Comparison of ENCODE assay signal across 16 cellular contexts in the genomic region with DNA sequence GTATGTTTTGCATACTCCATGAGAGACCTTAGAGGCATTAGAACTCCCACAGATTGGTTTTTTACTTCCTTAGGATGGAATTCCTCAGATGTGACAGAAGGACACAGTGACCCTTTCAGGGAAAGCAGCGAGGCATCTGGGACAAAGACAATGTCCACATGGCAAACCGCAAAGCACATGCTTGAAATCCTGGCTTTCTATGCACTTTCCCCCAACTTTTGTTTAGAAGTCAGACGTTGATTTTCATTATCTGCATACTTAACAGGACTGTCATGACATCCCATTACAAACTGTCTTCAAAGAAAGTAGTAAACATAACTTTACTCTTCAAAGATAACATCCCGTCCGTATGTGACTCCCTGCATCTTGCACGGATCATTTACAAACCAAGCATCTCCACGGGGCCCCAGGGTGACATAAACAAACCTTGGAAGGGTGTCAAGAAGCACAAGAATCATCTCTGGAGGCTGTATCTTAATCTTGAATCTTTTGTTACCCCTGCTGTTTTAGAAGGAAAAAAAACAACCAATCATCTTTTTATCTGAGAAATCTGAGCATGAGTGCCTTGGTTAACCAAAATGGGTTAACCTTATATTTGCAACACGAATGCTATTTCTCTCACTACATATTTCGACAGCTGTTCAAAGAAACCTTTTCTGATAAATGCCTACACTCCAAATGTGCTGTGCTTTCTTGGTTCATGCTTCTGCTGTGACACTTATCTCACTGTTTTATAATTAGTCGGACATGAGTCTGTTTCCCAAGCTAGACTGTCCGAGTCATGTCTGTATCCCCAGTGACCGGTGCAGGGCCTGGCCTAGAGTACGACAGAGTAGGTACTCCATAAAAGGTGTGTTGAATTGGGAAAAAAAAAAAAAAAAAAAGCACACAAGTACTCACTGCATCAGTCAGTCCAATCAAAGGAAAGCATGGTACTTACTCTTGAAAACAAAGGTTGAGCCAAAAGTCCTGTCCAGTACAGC.
DNase-seq lines count a peak whose midpoint lies in the region; FAIRE-seq and TF ChIP-seq lines count a peak whose summit lies in the region.
"Had no signal": no experiment of that assay in that cellular context is flagged by ENCODE, and none has a peak within 500 bp of the region (broad histone marks: within the 10 kb centered on the region; RNA-seq: fewer than 3 reads in every experiment).

No MANE protein-coding gene starts in this region.

- H3K56ac ChIP-seq in H9 (ENCODE audit: insufficient read length, low read depth, low read length), result no peak overlapping the region

- no peaks in the 10 kb centered on the region for H3K9me3 Mint-ChIP-seq in H9
- H3K9me3 Mint-ChIP-seq: activated naive CD4-positive, alpha-beta T cell treated with anti-CD3 and anti-CD28 coated beads, Interleukin-2, amount 50 U/mL, for 24 hours had no signal

- no peak overlapping the region for H4K8ac ChIP-seq in H9 (replicated peaks; ENCODE audit: insufficient read length, low read depth, low read length)

- no peak overlapping the region for H2BK20ac ChIP-seq in H9 (ENCODE audit: low read depth, low read length, poor library complexity, severe bottlenecking)

- no peak overlapping the region for H3K18ac ChIP-seq in H9 (ENCODE audit: insufficient read length, low read depth, low read length)

- no peak overlapping the region for H3K9ac ChIP-seq in H9 (ENCODE audit: extremely low read depth, insufficient read length, low read length)

- no CpG with 5 or more reads among the region's 13 CpGs for WGBS in H9 (ENCODE audit: extremely low coverage, insufficient read length, low lambda C conversion rate)

- peaks cover 87% of the 10 kb centered on the region for H3K79me2 ChIP-seq in osteoblast (ENCODE audit: insufficient read depth, low read length)
- H3K79me2 ChIP-seq in H9 (ENCODE audit: insufficient read depth, low read length), result no peaks in the 10 kb centered on the region

- H2BK15ac ChIP-seq in H9 (ENCODE audit: low read depth, low read length), result no peak overlapping the region

- H3K4ac ChIP-seq in H9 (ENCODE audit: low read depth, low read length), result no peak overlapping the region

- peaks cover 5% of the 10 kb centered on the region for H3K36me3 ChIP-seq in osteoblast (ENCODE audit: insufficient read depth, low read length)
- H3K36me3 ChIP-seq: transverse colon had no signal

- no peak overlapping the region for H2AK5ac ChIP-seq in H9 (ENCODE audit: insufficient read length, low read length)

- peaks cover 31% of the 10 kb centered on the region for H3K4me1 ChIP-seq in osteoblast (ENCODE audit: insufficient read depth, low read length)
- no peaks in the 10 kb centered on the region for H3K4me1 ChIP-seq in H9 (ENCODE audit: insufficient read depth, low read length)

- DNase-seq in D721Med (ENCODE audit: insufficient read length, low spot score), result no peak
- peak; percentile 69 for DNase-seq in RPMI7951 (ENCODE audit: low read depth)
- DNase-seq in fibroblast of villous mesenchyme (ENCODE audit: low read depth), result peak; percentile 96
- peak; percentile 31 for DNase-seq in osteoblast (ENCODE audit: insufficient read length, low spot score, missing footprints)
- no peak for DNase-seq in H9
- DNase-seq in stimulated activated CD4-positive, alpha-beta T cell treated with anti-CD3 and anti-CD28 coated beads, Interleukin-4, amount 100 ng/mL, for 24 hours, result no peak
- DNase-seq in NCI-H1048 (lab: John Stamatoyannopoulos, UW), result no peak
- DNase-seq in DMS53 (lab: John Stamatoyannopoulos, UW), result no peak
- DNase-seq: activated CD4-positive, CD25-positive, alpha-beta regulatory T cell; NCI-H1105; NCI-H345; T-cell; transverse colon had no signal

- no peak overlapping the region for H3K27ac Mint-ChIP-seq in H9
- H3K27ac Mint-ChIP-seq: activated naive CD4-positive, alpha-beta T cell treated with anti-CD3 and anti-CD28 coated beads, Interleukin-2, amount 50 U/mL, for 24 hours; B cell; T-cell had no signal

- no peak overlapping the region for H2BK120ac ChIP-seq in H9 (ENCODE audit: low read depth, low read length, poor library complexity, severe bottlenecking)

- H3K14ac ChIP-seq in H9 (ENCODE audit: insufficient read depth, low read length), result no peak overlapping the region

- H2BK12ac ChIP-seq in H9 (ENCODE audit: insufficient read length, low read depth, low read length), result no peak overlapping the region

- H3K4me1 Mint-ChIP-seq in H9, result no peaks in the 10 kb centered on the region
- H3K4me1 Mint-ChIP-seq: activated naive CD4-positive, alpha-beta T cell treated with anti-CD3 and anti-CD28 coated beads, Interleukin-2, amount 50 U/mL, for 24 hours; B cell; T-cell had no signal

- no peak overlapping the region for H2BK5ac ChIP-seq in H9 (ENCODE audit: insufficient read length, low read length)

- H3K4me3 ChIP-seq in fibroblast of villous mesenchyme (ENCODE audit: low read depth, low read length) (no peak overlapping the region), osteoblast (ENCODE audit: insufficient read depth, low read length) (no peak overlapping the region)
- H3K4me3 ChIP-seq: transverse colon had no signal

- H3T11ph ChIP-seq in H9 (ENCODE audit: low read length), result no peak overlapping the region

- no peaks in the 10 kb centered on the region for H3K27me3 ChIP-seq in osteoblast (ENCODE audit: insufficient read depth, low read length)
- H3K27me3 ChIP-seq in H9 (ENCODE audit: insufficient read depth, low read length), result no peaks in the 10 kb centered on the region
- H3K27me3 ChIP-seq: transverse colon had no signal

- H3K79me1 ChIP-seq in H9 (ENCODE audit: insufficient read depth, low read depth, low read length, poor library complexity, severe bottlenecking), result no peaks in the 10 kb centered on the region

- H3K27ac ChIP-seq in osteoblast (ENCODE audit: low read depth, low read length) (peak overlapping the region; percentile 64), H9 (ENCODE audit: insufficient read length, low read depth, low read length) (no peak overlapping the region)

- H2AFZ ChIP-seq in osteoblast (ENCODE audit: low read length) (no peak overlapping the region), H9 (ENCODE audit: low read length) (no peak overlapping the region)

- H4K5ac ChIP-seq in H9 (ENCODE audit: insufficient read length, low read depth, low read length), result no peak overlapping the region

- no peak overlapping the region for H4K91ac ChIP-seq in H9 (ENCODE audit: insufficient read length, low read depth, low read length)

- no peak overlapping the region for H3K23ac ChIP-seq in H9 (ENCODE audit: insufficient read length, low read depth, low read length)

- FAIRE-seq in D721Med (lab: Jason Lieb, UNC), result peak; percentile 94
- FAIRE-seq: GM12891 had no signal

- no peak for TF ChIP-seq CTCF in D721Med (IDR thresholded peaks at IDR 0.05; ENCODE audit: insufficient read depth, missing control alignments)
- no peak for TF ChIP-seq CTCF in fibroblast of villous mesenchyme (IDR thresholded peaks at IDR 0.05; ENCODE audit: insufficient read depth, low read depth, low read length)
- no peak for TF ChIP-seq CTCF in osteoblast (IDR thresholded peaks at IDR 0.05; ENCODE audit: extremely low read depth, low read depth, low read length)
- no peak for TF ChIP-seq CTCF in H9 (conservative IDR thresholded peaks at IDR 0.05)

- no peaks in the 10 kb centered on the region for H3K23me2 ChIP-seq in H9 (ENCODE audit: insufficient read length, low read depth, low read length, poor library complexity, severe bottlenecking)

- no peak overlapping the region for H3K4me3 Mint-ChIP-seq in H9
- H3K4me3 Mint-ChIP-seq: activated naive CD4-positive, alpha-beta T cell treated with anti-CD3 and anti-CD28 coated beads, Interleukin-2, amount 50 U/mL, for 24 hours; B cell; T-cell had no signal

- no peaks in the 10 kb centered on the region for H3K9me3 ChIP-seq in osteoblast (ENCODE audit: low read depth, low read length)
- no peaks in the 10 kb centered on the region for H3K9me3 ChIP-seq in H9 (ENCODE audit: control insufficient read depth, low read depth, low read length)
- H3K9me3 ChIP-seq: transverse colon had no signal

- H3K4me2 ChIP-seq in osteoblast (ENCODE audit: insufficient read depth, low read length) (peak overlapping the region; percentile 57), H9 (ENCODE audit: insufficient read depth, insufficient read length, low read length) (no peak overlapping the region)

- peaks cover 3% of the 10 kb centered on the region; the same call in 1 of the 2 replicates for H3K27me3 Mint-ChIP-seq in H9 (ENCODE audit: low read depth)
- H3K27me3 Mint-ChIP-seq: activated naive CD4-positive, alpha-beta T cell treated with anti-CD3 and anti-CD28 coated beads, Interleukin-2, amount 50 U/mL, for 24 hours; B cell had no signal

- H4K20me1 ChIP-seq in osteoblast (ENCODE audit: insufficient read depth, low read length), result peaks cover 47% of the 10 kb centered on the region
- H4K20me1 ChIP-seq in H9 (ENCODE audit: control insufficient read depth, insufficient read depth, insufficient read length), result no peaks in the 10 kb centered on the region

- H3K36me3 Mint-ChIP-seq in H9 (ENCODE audit: insufficient read depth in 1 of 3, low read depth in 3 of 3), result no peaks in the 10 kb centered on the region
- H3K36me3 Mint-ChIP-seq: activated naive CD4-positive, alpha-beta T cell treated with anti-CD3 and anti-CD28 coated beads, Interleukin-2, amount 50 U/mL, for 24 hours; T-cell had no signal

Comparison
In these comparisons a context has a peak if more than half of its experiments do, and no peak if none do; other contexts are left out.
1. DNase-seq: peak in RPMI7951 (single experiment), fibroblast of villous mesenchyme (single experiment) and osteoblast (single experiment); none in D721Med (single experiment), H9 (single experiment), stimulated activated CD4-positive, alpha-beta T cell treated with anti-CD3 and anti-CD28 coated beads, Interleukin-4, amount 100 ng/mL, for 24 hours (single experiment), NCI-H1048 (single experiment) and DMS53 (single experiment).